ENCODE assay signal across 8 cellular contexts in the genomic region with DNA sequence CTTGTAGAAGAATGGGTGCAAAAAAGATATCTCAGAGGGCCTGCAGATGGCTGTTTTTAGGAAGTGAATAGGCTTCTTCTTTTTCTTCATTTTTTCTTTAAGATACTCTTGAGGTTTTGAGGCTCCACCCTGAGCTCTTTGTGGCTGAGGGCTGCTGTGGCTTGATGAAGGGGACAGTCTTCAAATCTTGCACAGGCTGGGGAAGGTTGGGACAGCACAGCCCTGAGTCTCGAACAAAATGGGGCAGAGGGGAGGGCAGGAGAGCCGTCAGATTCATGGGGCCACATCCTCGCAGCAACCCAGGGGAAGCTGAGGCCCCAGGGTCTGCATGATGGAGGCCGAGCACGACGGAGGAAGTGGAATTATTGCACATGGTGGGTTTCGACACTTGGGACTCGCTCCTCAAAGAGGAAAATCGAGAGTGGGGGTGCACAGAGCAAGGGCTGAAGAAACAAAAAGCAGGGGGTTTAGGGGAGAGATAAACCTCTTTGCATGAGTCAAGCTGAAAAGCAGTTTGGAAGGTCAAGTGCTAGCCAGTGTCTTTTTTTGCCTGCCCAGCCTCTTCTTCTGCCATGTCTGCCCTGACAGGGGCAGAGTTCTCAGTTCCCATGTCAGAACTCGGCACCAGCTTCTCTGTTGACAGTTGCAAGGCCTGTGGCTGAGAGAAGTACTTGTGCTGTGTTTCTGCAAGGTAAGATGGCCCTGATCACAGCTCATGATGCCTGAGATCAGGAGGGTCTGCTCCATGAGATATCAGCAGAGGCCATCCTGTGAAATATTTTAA. TPM values are rescaled to one million over a fixed set of nuclear protein-coding genes. Genes with fewer than 3 reads are reported as not detected.
DNase-seq lines count a peak whose midpoint lies in the region; ATAC-seq and TF ChIP-seq lines count a peak whose summit lies in the region.

No MANE protein-coding gene starts in this region.

- H3K27me3 Mint-ChIP-seq in effector memory CD8-positive, alpha-beta T cell, result no peaks in the 10 kb centered on the region
- no peaks in the 10 kb centered on the region for H3K27me3 Mint-ChIP-seq in stimulated activated naive B cell treated with anti-CD40 and anti-IgM and Interleukin-4, amounts not matched to agents 10 μg/mL and 1 μg/mL and 100 μg/mL, for 72 hours

- no peaks in the 10 kb centered on the region for H3K36me3 ChIP-seq in Peyer's patch
- no peaks in the 10 kb centered on the region for H3K36me3 ChIP-seq in SJCRH30

- no peak for TF ChIP-seq CTCF in Peyer's patch (IDR thresholded peaks at IDR 0.05)

- H3K27ac Mint-ChIP-seq in effector memory CD8-positive, alpha-beta T cell, result peak overlapping the region; percentile 88 to 96
- peak overlapping the region; percentile 85 for H3K27ac Mint-ChIP-seq in stimulated activated naive B cell treated with anti-CD40 and anti-IgM and Interleukin-4, amounts not matched to agents 10 μg/mL and 1 μg/mL and 100 μg/mL, for 72 hours

- peaks cover 45% of the 10 kb centered on the region for H3K36me3 Mint-ChIP-seq in effector memory CD8-positive, alpha-beta T cell (ENCODE audit: insufficient read depth)
- H3K36me3 Mint-ChIP-seq in stimulated activated naive B cell treated with anti-CD40 and anti-IgM and Interleukin-4, amounts not matched to agents 10 μg/mL and 1 μg/mL and 100 μg/mL, for 72 hours, result peaks cover 10 to 36% of the 10 kb centered on the region in 2 donors

- ATAC-seq in effector memory CD8-positive, alpha-beta T cell (replicated peaks), result peak; percentile 38
- peak; percentile 14 to 35 for ATAC-seq in stimulated activated naive B cell treated with anti-CD40 and anti-IgM and Interleukin-4, amounts not matched to agents 10 μg/mL and 1 μg/mL and 100 μg/mL, for 72 hours (replicated peaks)
- ATAC-seq in HG02678 (IDR thresholded peaks at IDR 0.05; ENCODE audit: unreplicated experiment), result no peak

- peaks cover 83 to 84% of the 10 kb centered on the region in 2 donors for H3K4me1 Mint-ChIP-seq in effector memory CD8-positive, alpha-beta T cell (ENCODE audit: low read depth in 2 of 2)
- peaks cover 67 to 89% of the 10 kb centered on the region in 2 donors for H3K4me1 Mint-ChIP-seq in stimulated activated naive B cell treated with anti-CD40 and anti-IgM and Interleukin-4, amounts not matched to agents 10 μg/mL and 1 μg/mL and 100 μg/mL, for 72 hours

- H3K4me3 ChIP-seq in Peyer's patch (no peak overlapping the region), SJCRH30 (no peak overlapping the region)

- H3K4me1 ChIP-seq in Peyer's patch, result peaks cover 0 to 71% (median 30%) of the 10 kb centered on the region in 4 donors
- H3K4me1 ChIP-seq in SJCRH30, result peaks cover 42% of the 10 kb centered on the region

- no peak for TF ChIP-seq POLR2A in Peyer's patch (IDR thresholded peaks at IDR 0.05)

- DNase-seq in activated T-cell treated with anti-CD3 and anti-CD28 coated beads, Interleukin-2, amount 50 U/mL, for 1 hour, result peak; percentile 42
- DNase-seq in activated T-cell treated with anti-CD3 and anti-CD28 coated beads for 4 hours (no peak), Peyer's patch (peak in 2 of 3 donors; percentile 64 to 79), NCI-H2107 treated with DMSO at 0.1 percent for 48 hours (lab: John Stamatoyannopoulos, UW; ENCODE audit: unreplicated experiment) (no peak), SJCRH30 (no peak)
- DNase-seq in effector memory CD8-positive, alpha-beta T cell, result no peak
- no peak for DNase-seq in stimulated activated naive B cell treated with anti-CD40 and anti-IgM and Interleukin-4, amounts not matched to agents 10 μg/mL and 1 μg/mL and 100 μg/mL, for 72 hours

- H3K9me3 ChIP-seq in Peyer's patch (no peaks in the 10 kb centered on the region), SJCRH30 (replicated peaks) (no peaks in the 10 kb centered on the region)

- no peaks in the 10 kb centered on the region for H3K27me3 ChIP-seq in Peyer's patch
- H3K27me3 ChIP-seq in SJCRH30, result no peaks in the 10 kb centered on the region

- H3K4me3 Mint-ChIP-seq in effector memory CD8-positive, alpha-beta T cell, result peak overlapping the region; percentile 75 to 83
- peak overlapping the region; percentile 50 to 64 for H3K4me3 Mint-ChIP-seq in stimulated activated naive B cell treated with anti-CD40 and anti-IgM and Interleukin-4, amounts not matched to agents 10 μg/mL and 1 μg/mL and 100 μg/mL, for 72 hours

- H3K27ac ChIP-seq in Peyer's patch (peak overlapping the region; percentile 35 to 77 (median 75)), SJCRH30 (no peak overlapping the region)

- no peaks in the 10 kb centered on the region for H3K9me3 Mint-ChIP-seq in effector memory CD8-positive, alpha-beta T cell
- peaks cover 0 to 8% of the 10 kb centered on the region in 2 donors for H3K9me3 Mint-ChIP-seq in stimulated activated naive B cell treated with anti-CD40 and anti-IgM and Interleukin-4, amounts not matched to agents 10 μg/mL and 1 μg/mL and 100 μg/mL, for 72 hours

RNA-seq across cellular contexts. Expression of a gene that starts 19.5 kb away (rescaled TPM):
- total RNA-seq in Peyer's patch, result 10 to 100 TPM; 15.6 to 78.4 (median 27.4) TPM
- total RNA-seq in SJCRH30 (2014; rRNA removed; shearing (Covaris generic)), result 21.4 and 25.0 TPM in 2 replicates

Comparison
In these comparisons a context has a peak if more than half of its experiments do, and no peak if none do; other contexts are left out.
1. DNase-seq: peak in activated T-cell treated with anti-CD3 and anti-CD28 coated beads, Interleukin-2, amount 50 U/mL, for 1 hour (single experiment) and Peyer's patch (2 of 3); none in activated T-cell treated with anti-CD3 and anti-CD28 coated beads for 4 hours (single experiment), effector memory CD8-positive, alpha-beta T cell (0 of 3), stimulated activated naive B cell treated with anti-CD40 and anti-IgM and Interleukin-4, amounts not matched to agents 10 μg/mL and 1 μg/mL and 100 μg/mL, for 72 hours (single experiment), NCI-H2107 treated with DMSO at 0.1 percent for 48 hours (single experiment) and SJCRH30 (0 of 2).